In the genomic region with DNA sequence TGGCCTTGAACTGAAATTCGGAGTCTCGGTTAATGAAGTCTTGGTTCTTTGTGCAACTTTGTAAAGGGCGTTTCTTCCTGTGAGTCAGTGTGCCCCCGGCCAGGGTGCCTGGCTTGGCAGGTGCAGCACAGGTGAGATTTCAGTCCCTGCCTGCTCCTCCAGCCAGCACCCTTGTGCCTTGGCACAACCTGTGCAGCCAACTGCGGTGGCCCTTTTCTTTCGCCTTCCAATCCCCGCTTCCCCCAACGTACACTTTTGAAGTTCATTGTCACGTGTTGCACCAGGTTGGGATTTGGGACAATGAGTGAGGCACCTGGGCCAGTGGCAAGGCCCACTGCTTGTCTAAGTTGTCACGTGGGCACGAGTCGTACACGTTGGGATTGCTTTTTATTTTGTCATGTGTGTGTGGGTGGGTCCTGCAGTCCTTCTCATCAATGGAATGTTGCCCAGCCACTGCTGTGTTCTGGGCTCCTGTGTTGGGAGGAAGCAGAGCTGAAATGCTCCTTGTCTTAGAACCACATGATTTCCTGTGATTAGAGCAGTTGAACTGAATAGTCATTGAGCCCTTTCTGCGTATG, we compare ENCODE assay signal across 1 cellular context.
TF ChIP-seq lines count a peak whose summit lies in the region.

No MANE protein-coding gene starts in this region.

TF ChIP-seq in HCT116, 20 proteins besides CTCF, POLR2A, EP300 and RAD21 (continued from another document):
- TF ChIP-seq, protein P1, sequence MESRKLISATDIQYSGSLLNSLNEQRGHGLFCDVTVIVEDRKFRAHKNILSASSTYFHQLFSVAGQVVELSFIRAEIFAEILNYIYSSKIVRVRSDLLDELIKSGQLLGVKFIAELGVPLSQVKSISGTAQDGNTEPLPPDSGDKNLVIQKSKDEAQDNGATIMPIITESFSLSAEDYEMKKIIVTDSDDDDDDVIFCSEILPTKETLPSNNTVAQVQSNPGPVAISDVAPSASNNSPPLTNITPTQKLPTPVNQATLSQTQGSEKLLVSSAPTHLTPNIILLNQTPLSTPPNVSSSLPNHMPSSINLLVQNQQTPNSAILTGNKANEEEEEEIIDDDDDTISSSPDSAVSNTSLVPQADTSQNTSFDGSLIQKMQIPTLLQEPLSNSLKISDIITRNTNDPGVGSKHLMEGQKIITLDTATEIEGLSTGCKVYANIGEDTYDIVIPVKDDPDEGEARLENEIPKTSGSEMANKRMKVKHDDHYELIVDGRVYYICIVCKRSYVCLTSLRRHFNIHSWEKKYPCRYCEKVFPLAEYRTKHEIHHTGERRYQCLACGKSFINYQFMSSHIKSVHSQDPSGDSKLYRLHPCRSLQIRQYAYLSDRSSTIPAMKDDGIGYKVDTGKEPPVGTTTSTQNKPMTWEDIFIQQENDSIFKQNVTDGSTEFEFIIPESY (IDR thresholded peaks at IDR 0.05; ENCODE audit: extremely low read depth, insufficient replicate concordance, low read length): no peak
- TF ChIP-seq EZH2phosphoT487 (IDR thresholded peaks at IDR 0.05; ENCODE audit: borderline replicate concordance) (no peak), ATF3 (IDR thresholded peaks at IDR 0.05) (no peak), POLR2AphosphoS5 (IDR thresholded peaks at IDR 0.05; ENCODE audit: low read depth, low read length) (no peak), YY1 (IDR thresholded peaks at IDR 0.05; ENCODE audit: extremely low read depth, insufficient replicate concordance, low read depth, low read length) (no peak), ZFX (IDR thresholded peaks at IDR 0.05) (no peak)
